In the genomic region with DNA sequence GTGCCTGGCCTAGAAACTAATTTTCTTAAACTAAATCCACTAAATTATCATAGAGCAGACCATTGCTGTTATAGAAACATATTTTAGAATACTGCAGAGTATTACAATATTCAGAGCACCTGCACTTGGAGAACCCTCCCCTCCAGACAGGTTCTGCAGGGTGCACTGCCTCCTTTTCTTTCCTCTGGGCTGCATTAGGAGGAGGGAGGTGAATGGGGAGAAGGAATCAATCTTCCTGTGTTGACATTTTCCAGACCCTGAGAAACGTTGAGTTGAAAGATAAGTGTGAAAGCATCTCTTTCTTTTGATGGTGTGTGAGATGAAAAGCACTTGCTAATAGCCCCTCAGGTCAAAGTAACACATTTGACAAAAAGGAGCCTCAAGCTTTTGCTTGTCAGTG, we compare ENCODE assay signal across 23 cellular contexts. TPM values are rescaled to one million over a fixed set of nuclear protein-coding genes. Genes with fewer than 3 reads are reported as not detected.
DNase-seq lines count a peak whose midpoint lies in the region; ATAC-seq lines count a peak whose summit lies in the region.
"Had no signal": no experiment of that assay in that cellular context is flagged by ENCODE, and none has a peak within 500 bp of the region (broad histone marks: within the 10 kb centered on the region; RNA-seq: fewer than 3 reads in every experiment).

No MANE protein-coding gene starts in this region.

- peak overlapping the region; percentile 49 for H3K4me3 Mint-ChIP-seq in T-helper 1 cell treated with Interleukin-12 subunit alpha and Interleukin-12 subunit beta and Interleukin-4 antibody, amounts not matched to agents 30 μg/mL and 1 μg/mL, for 36 hours
- peak overlapping the region in 1 of 4 donors; percentile 35 for H3K4me3 Mint-ChIP-seq in IgD-negative memory B cell
- no peak overlapping the region for H3K4me3 Mint-ChIP-seq in activated naive CD8-positive, alpha-beta T cell treated with anti-CD3 and anti-CD28 coated beads for 36 hours
- no peak overlapping the region for H3K4me3 Mint-ChIP-seq in natural killer cell treated with Interleukin-12 subunit alpha and Interleukin-12 subunit beta and Interleukin-15 and Interleukin-18, amount 100 ng/mL, for 72 hours

- H3K27ac Mint-ChIP-seq in T-helper 1 cell treated with Interleukin-12 subunit alpha and Interleukin-12 subunit beta and Interleukin-4 antibody, amounts not matched to agents 30 μg/mL and 1 μg/mL, for 36 hours = peak overlapping the region; percentile 67
- H3K27ac Mint-ChIP-seq in IgD-negative memory B cell = peak overlapping the region in 2 of 3 donors; percentile 21 to 68
- H3K27ac Mint-ChIP-seq in activated naive CD8-positive, alpha-beta T cell treated with anti-CD3 and anti-CD28 coated beads for 36 hours = peak overlapping the region; percentile 51
- H3K27ac Mint-ChIP-seq in natural killer cell treated with Interleukin-12 subunit alpha and Interleukin-12 subunit beta and Interleukin-15 and Interleukin-18, amount 100 ng/mL, for 72 hours = peak overlapping the region; percentile 82 to 92

- H3K36me3 Mint-ChIP-seq in T-helper 1 cell treated with Interleukin-12 subunit alpha and Interleukin-12 subunit beta and Interleukin-4 antibody, amounts not matched to agents 30 μg/mL and 1 μg/mL, for 36 hours (ENCODE audit: low read depth) = peaks cover 22% of the 10 kb centered on the region
- peaks cover 3% of the 10 kb centered on the region for H3K36me3 Mint-ChIP-seq in IgD-negative memory B cell
- H3K36me3 Mint-ChIP-seq in activated naive CD8-positive, alpha-beta T cell treated with anti-CD3 and anti-CD28 coated beads for 36 hours = peaks cover 10% of the 10 kb centered on the region
- H3K36me3 Mint-ChIP-seq in natural killer cell treated with Interleukin-12 subunit alpha and Interleukin-12 subunit beta and Interleukin-15 and Interleukin-18, amount 100 ng/mL, for 72 hours = peaks cover 4% of the 10 kb centered on the region

- H3K27me3 Mint-ChIP-seq in T-helper 1 cell treated with Interleukin-12 subunit alpha and Interleukin-12 subunit beta and Interleukin-4 antibody, amounts not matched to agents 30 μg/mL and 1 μg/mL, for 36 hours (ENCODE audit: low read depth) = no peaks in the 10 kb centered on the region
- H3K27me3 Mint-ChIP-seq in IgD-negative memory B cell = peaks cover 4% of the 10 kb centered on the region
- no peaks in the 10 kb centered on the region for H3K27me3 Mint-ChIP-seq in activated naive CD8-positive, alpha-beta T cell treated with anti-CD3 and anti-CD28 coated beads for 36 hours
- no peaks in the 10 kb centered on the region for H3K27me3 Mint-ChIP-seq in natural killer cell treated with Interleukin-12 subunit alpha and Interleukin-12 subunit beta and Interleukin-15 and Interleukin-18, amount 100 ng/mL, for 72 hours

- peaks cover 3% of the 10 kb centered on the region for H3K9me3 Mint-ChIP-seq in T-helper 1 cell treated with Interleukin-12 subunit alpha and Interleukin-12 subunit beta and Interleukin-4 antibody, amounts not matched to agents 30 μg/mL and 1 μg/mL, for 36 hours
- H3K9me3 Mint-ChIP-seq in IgD-negative memory B cell = no peaks in the 10 kb centered on the region
- H3K9me3 Mint-ChIP-seq in activated naive CD8-positive, alpha-beta T cell treated with anti-CD3 and anti-CD28 coated beads for 36 hours = peaks cover 3% of the 10 kb centered on the region
- no peaks in the 10 kb centered on the region for H3K9me3 Mint-ChIP-seq in natural killer cell treated with Interleukin-12 subunit alpha and Interleukin-12 subunit beta and Interleukin-15 and Interleukin-18, amount 100 ng/mL, for 72 hours

- no peak for DNase-seq in T-helper 1 cell
- no peak for DNase-seq in activated naive CD8-positive, alpha-beta T cell treated with anti-CD3 and anti-CD28 coated beads for 36 hours
- DNase-seq in natural killer cell treated with Interleukin-12 subunit alpha and Interleukin-12 subunit beta and Interleukin-15 and Interleukin-18, amount 100 ng/mL, for 72 hours (ENCODE audit: low spot score) = no peak
- DNase-seq in GM19238 (ENCODE audit: insufficient read length, low spot score) = no peak
- no peak for DNase-seq in SHP77 treated with DMSO at 0.1 percent for 48 hours (lab: John Stamatoyannopoulos, UW)
- DNase-seq: 8988T; activated CD4-positive, alpha-beta T cell treated with anti-CD3 and anti-CD28 coated beads, Interleukin-2, amount 50 U/mL, for 4 hours; AML-193; body of pancreas; Caco-2; glutamatergic neuron; HCEC 1CT; left ventricle myocardium superior; mucosa of descending colon; NCI-H1092 treated with DMSO at 0.1 percent for 48 hours; NCI-H2029 treated with DMSO at 0.1 percent for 48 hours; NCI-H510A treated with DMSO at 0.1 percent for 48 hours; stimulated activated CD4-positive, alpha-beta T cell treated with anti-CD3 and anti-CD28 coated beads, Interleukin-2, amount 100 ng/mL, for 48 hours; stomach; trophoblast cell had no signal

- ATAC-seq in natural killer cell treated with Interleukin-12 subunit alpha and Interleukin-12 subunit beta and Interleukin-15 and Interleukin-18, amount 100 ng/mL, for 72 hours = no peak
- no peak for ATAC-seq in HG03354 (IDR thresholded peaks at IDR 0.05; ENCODE audit: poor library complexity, severe bottlenecking, unreplicated experiment)
- ATAC-seq: body of pancreas, left ventricle myocardium superior, mucosa of descending colon had no signal

- peaks cover 50% of the 10 kb centered on the region for H3K4me1 Mint-ChIP-seq in T-helper 1 cell treated with Interleukin-12 subunit alpha and Interleukin-12 subunit beta and Interleukin-4 antibody, amounts not matched to agents 30 μg/mL and 1 μg/mL, for 36 hours (ENCODE audit: low read depth)
- H3K4me1 Mint-ChIP-seq in IgD-negative memory B cell = peaks cover 18 to 22% (median 22%) of the 10 kb centered on the region in 3 donors
- H3K4me1 Mint-ChIP-seq in activated naive CD8-positive, alpha-beta T cell treated with anti-CD3 and anti-CD28 coated beads for 36 hours = peaks cover 56% of the 10 kb centered on the region
- peaks cover 45 to 60% of the 10 kb centered on the region in 2 donors for H3K4me1 Mint-ChIP-seq in natural killer cell treated with Interleukin-12 subunit alpha and Interleukin-12 subunit beta and Interleukin-15 and Interleukin-18, amount 100 ng/mL, for 72 hours (ENCODE audit: low read depth in 2 of 2)

RNA-seq across cellular contexts. Expression of a gene that starts 7.3 kb away (rescaled TPM):
- polyA plus RNA-seq in IgD-negative memory B cell = 18.1 TPM
- 10 to 100 TPM; 25.2 to 30.9 TPM for total RNA-seq in activated naive CD8-positive, alpha-beta T cell treated with anti-CD3 and anti-CD28 coated beads for 36 hours
- 10 to 100 TPM; 86.7 to 97.4 TPM for total RNA-seq in natural killer cell treated with Interleukin-12 subunit alpha and Interleukin-12 subunit beta and Interleukin-15 and Interleukin-18, amount 100 ng/mL, for 72 hours
